In genomic region chr4:185099024-185099682, GRCh38 we compare ENCODE assay signal across 1 cellular context.
TF ChIP-seq lines count a peak whose summit lies in the region.

No MANE protein-coding gene starts in this region.

TF ChIP-seq in GM23338, 12 proteins besides CTCF, POLR2A, EP300 and RAD21 (continued from another document):
- TF ChIP-seq, protein P1, sequence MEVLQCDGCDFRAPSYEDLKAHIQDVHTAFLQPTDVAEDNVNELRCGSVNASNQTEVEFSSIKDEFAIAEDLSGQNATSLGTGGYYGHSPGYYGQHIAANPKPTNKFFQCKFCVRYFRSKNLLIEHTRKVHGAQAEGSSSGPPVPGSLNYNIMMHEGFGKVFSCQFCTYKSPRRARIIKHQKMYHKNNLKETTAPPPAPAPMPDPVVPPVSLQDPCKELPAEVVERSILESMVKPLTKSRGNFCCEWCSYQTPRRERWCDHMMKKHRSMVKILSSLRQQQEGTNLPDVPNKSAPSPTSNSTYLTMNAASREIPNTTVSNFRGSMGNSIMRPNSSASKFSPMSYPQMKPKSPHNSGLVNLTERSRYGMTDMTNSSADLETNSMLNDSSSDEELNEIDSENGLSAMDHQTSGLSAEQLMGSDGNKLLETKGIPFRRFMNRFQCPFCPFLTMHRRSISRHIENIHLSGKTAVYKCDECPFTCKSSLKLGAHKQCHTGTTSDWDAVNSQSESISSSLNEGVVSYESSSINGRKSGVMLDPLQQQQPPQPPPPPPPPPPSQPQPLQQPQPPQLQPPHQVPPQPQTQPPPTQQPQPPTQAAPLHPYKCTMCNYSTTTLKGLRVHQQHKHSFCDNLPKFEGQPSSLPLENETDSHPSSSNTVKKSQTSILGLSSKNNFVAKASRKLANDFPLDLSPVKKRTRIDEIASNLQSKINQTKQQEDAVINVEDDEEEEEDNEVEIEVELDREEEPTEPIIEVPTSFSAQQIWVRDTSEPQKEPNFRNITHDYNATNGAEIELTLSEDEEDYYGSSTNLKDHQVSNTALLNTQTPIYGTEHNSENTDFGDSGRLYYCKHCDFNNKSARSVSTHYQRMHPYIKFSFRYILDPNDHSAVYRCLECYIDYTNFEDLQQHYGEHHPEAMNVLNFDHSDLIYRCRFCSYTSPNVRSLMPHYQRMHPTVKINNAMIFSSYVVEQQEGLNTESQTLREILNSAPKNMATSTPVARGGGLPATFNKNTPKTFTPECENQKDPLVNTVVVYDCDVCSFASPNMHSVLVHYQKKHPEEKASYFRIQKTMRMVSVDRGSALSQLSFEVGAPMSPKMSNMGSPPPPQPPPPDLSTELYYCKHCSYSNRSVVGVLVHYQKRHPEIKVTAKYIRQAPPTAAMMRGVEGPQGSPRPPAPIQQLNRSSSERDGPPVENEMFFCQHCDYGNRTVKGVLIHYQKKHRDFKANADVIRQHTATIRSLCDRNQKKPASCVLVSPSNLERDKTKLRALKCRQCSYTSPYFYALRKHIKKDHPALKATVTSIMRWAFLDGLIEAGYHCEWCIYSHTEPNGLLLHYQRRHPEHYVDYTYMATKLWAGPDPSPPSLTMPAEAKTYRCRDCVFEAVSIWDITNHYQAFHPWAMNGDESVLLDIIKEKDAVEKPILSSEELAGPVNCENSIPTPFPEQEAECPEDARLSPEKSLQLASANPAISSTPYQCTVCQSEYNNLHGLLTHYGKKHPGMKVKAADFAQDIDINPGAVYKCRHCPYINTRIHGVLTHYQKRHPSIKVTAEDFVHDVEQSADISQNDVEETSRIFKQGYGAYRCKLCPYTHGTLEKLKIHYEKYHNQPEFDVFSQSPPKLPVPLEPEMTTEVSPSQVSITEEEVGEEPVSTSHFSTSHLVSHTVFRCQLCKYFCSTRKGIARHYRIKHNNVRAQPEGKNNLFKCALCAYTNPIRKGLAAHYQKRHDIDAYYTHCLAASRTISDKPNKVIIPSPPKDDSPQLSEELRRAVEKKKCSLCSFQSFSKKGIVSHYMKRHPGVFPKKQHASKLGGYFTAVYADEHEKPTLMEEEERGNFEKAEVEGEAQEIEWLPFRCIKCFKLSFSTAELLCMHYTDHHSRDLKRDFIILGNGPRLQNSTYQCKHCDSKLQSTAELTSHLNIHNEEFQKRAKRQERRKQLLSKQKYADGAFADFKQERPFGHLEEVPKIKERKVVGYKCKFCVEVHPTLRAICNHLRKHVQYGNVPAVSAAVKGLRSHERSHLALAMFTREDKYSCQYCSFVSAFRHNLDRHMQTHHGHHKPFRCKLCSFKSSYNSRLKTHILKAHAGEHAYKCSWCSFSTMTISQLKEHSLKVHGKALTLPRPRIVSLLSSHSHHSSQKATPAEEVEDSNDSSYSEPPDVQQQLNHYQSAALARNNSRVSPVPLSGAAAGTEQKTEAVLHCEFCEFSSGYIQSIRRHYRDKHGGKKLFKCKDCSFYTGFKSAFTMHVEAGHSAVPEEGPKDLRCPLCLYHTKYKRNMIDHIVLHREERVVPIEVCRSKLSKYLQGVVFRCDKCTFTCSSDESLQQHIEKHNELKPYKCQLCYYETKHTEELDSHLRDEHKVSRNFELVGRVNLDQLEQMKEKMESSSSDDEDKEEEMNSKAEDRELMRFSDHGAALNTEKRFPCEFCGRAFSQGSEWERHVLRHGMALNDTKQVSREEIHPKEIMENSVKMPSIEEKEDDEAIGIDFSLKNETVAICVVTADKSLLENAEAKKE (CRISPR knock-in tag; IDR thresholded peaks at IDR 0.05), result no peak
- TF ChIP-seq, protein P2, sequence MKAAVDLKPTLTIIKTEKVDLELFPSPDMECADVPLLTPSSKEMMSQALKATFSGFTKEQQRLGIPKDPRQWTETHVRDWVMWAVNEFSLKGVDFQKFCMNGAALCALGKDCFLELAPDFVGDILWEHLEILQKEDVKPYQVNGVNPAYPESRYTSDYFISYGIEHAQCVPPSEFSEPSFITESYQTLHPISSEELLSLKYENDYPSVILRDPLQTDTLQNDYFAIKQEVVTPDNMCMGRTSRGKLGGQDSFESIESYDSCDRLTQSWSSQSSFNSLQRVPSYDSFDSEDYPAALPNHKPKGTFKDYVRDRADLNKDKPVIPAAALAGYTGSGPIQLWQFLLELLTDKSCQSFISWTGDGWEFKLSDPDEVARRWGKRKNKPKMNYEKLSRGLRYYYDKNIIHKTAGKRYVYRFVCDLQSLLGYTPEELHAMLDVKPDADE (IDR thresholded peaks at IDR 0.05), result no peak
- TF ChIP-seq ZNF331 (CRISPR knock-in tag; IDR thresholded peaks at IDR 0.05; ENCODE audit: low read depth), result no peak
